ENCODE assay signal across 24 cellular contexts in the genomic region with DNA sequence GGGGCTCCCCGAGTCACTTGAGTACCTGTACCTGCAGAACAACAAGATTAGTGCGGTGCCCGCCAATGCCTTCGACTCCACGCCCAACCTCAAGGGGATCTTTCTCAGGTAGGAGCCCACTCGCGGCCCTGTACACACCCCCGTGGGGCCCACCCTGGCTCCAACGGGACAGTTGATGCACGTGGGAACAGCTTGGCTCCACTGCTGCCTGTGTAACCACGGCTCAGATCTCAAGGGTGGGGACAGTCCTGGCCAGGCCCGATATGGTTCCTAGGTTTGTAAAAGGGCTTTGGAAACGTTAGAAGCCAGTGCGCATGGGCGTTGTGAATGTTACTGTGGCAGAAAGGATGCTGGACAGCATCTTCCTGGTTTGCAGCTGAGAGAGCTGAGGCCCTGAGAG. TPM values are rescaled to one million over a fixed set of nuclear protein-coding genes. Genes with fewer than 3 reads are reported as not detected.
"Had no signal": no experiment of that assay in that cellular context is flagged by ENCODE, and none has a peak within 500 bp of the region (broad histone marks: within the 10 kb centered on the region; RNA-seq: fewer than 3 reads in every experiment).

No MANE protein-coding gene starts in this region.

- H3K27me3 ChIP-seq: adrenal gland, body of pancreas, gastroesophageal sphincter, hepatocyte, neutrophil, suprapubic skin, tibial artery had no signal

- H3K9me3 ChIP-seq: adrenal gland, body of pancreas, gastroesophageal sphincter, neutrophil, prostate gland, suprapubic skin, tibial artery had no signal

- H3K36me3 ChIP-seq: adrenal gland, neutrophil had no signal

- H3K27ac ChIP-seq: adrenal gland, body of pancreas, coronary artery, gastroesophageal sphincter, hepatocyte, neutrophil, prostate gland, suprapubic skin, tibial artery had no signal

- FAIRE-seq: keratinocyte had no signal

- DNase-seq: activated CD4-positive, alpha-beta T cell treated with anti-CD3 and anti-CD28 coated beads for 36 hours; activated CD4-positive, alpha-beta T cell treated with anti-CD3 and anti-CD28 coated beads, Interleukin-2, amount 50 U/mL, for 4 hours; activated CD4-positive, CD25-positive, alpha-beta regulatory T cell; activated effector memory CD4-positive, alpha-beta T cell treated with anti-CD3 and anti-CD28 coated beads, Interleukin-2, amount 50 U/mL, for 16 hours; activated naive CD4-positive, alpha-beta T cell treated with anti-CD3 and anti-CD28 coated beads for 36 hours; activated naive CD8-positive, alpha-beta T cell treated with anti-CD3 and anti-CD28 coated beads for 36 hours; activated T-cell treated with anti-CD3 and anti-CD28 coated beads, Interleukin-2, amount 50 U/mL, for 1 hour; adrenal gland; body of pancreas; cerebellar nuclear complex; effector memory CD8-positive, alpha-beta T cell; erythroblast; stimulated activated naive CD4-positive, alpha-beta T cell; T-helper 1 cell had no signal

- H3K4me1 ChIP-seq: adrenal gland, body of pancreas, prostate gland, tibial artery had no signal

- ATAC-seq: activated CD4-positive, alpha-beta T cell treated with anti-CD3 and anti-CD28 coated beads for 36 hours; body of pancreas; effector memory CD8-positive, alpha-beta T cell; gastroesophageal sphincter had no signal

- H3K4me3 ChIP-seq: adrenal gland, body of pancreas, coronary artery, gastroesophageal sphincter, hepatocyte, lung, prostate gland, suprapubic skin, tibial artery had no signal

RNA-seq across cellular contexts. Expression of gene PODN, which starts 18.8 kb away (rescaled TPM):
- total RNA-seq: activated CD4-positive, alpha-beta T cell treated with anti-CD3 and anti-CD28 coated beads for 36 hours; activated naive CD4-positive, alpha-beta T cell treated with anti-CD3 and anti-CD28 coated beads for 36 hours; activated naive CD8-positive, alpha-beta T cell treated with anti-CD3 and anti-CD28 coated beads for 36 hours; activated T-helper 1 cell treated with anti-CD3 and anti-CD28 coated beads, Interleukin-12 subunit alpha, Interleukin-12 subunit beta, Interleukin-2, Interleukin-4 antibody, amounts not matched to agents 30 ng/mL and 10 ng/mL and 1 ng/mL, durations not matched to agents 14 hours and 24 hours and 36 hours had no signal
